ENCODE assay signal across 8 cellular contexts in the genomic region with DNA sequence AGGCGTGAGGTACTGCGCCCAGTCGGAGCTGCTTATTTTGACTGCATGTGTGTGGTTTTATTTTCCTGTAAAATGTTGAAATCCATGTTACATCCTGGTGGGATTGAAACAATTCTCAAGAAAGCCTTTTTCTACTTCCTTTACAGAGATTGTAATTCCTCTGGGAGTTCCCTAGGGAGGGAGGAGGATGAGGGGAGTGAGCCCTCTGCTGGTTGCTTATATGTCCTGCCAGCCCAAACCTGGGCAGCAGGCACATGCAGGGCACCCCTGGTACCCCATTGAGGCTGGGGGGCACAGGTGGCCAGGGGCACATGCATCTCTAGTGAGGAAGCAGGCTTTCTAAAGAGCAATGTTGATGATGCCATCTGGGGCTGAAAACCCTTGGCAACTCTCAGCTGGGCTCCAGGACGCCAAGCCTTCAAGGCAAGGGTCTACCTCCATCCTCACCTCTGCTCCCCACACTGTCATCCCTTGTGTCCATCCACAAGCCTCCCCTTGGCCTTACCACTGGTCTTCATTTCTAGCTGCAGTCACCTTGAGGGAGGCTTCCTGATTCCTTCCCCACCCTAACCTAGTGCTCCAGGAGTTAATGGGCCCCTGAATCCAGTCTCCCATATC.
A peak's percentile ranks its signal among the peaks of the same experiment; 100 is the strongest.
DNase-seq lines count a peak whose midpoint lies in the region; ATAC-seq and TF ChIP-seq lines count a peak whose summit lies in the region.

No MANE protein-coding gene starts in this region.

- H3K27ac Mint-ChIP-seq in activated T-helper 2 cell treated with anti-CD3 and anti-CD28 coated beads, Interferon-gamma antibody, Interleukin-2, Interleukin-4, amounts not matched to agents 10 μg/mL and 5 μg/mL and 100 μg/mL, durations not matched to agents 14 hours and 24 hours and 36 hours, result no peak overlapping the region

- peaks cover 44% of the 10 kb centered on the region for H3K4me1 Mint-ChIP-seq in activated T-helper 2 cell treated with anti-CD3 and anti-CD28 coated beads, Interferon-gamma antibody, Interleukin-2, Interleukin-4, amounts not matched to agents 10 μg/mL and 5 μg/mL and 100 μg/mL, durations not matched to agents 14 hours and 24 hours and 36 hours (ENCODE audit: low read depth)

- H3K4me3 Mint-ChIP-seq in activated T-helper 2 cell treated with anti-CD3 and anti-CD28 coated beads, Interferon-gamma antibody, Interleukin-2, Interleukin-4, amounts not matched to agents 10 μg/mL and 5 μg/mL and 100 μg/mL, durations not matched to agents 14 hours and 24 hours and 36 hours (ENCODE audit: low read depth), result no peak overlapping the region

- TF ChIP-seq POLR2A in spleen (IDR thresholded peaks at IDR 0.05), result no peak

- no peaks in the 10 kb centered on the region for H3K9me3 ChIP-seq in RWPE2 (ENCODE audit: severe bottlenecking)
- H3K9me3 ChIP-seq in spleen, result no peaks in the 10 kb centered on the region

- peak; percentile 76 for TF ChIP-seq CTCF in RWPE2 (IDR thresholded peaks at IDR 0.05; ENCODE audit: poor library complexity, severe bottlenecking)
- peak in 9 of 11 experiments; percentile 13 to 65 (median 53) for TF ChIP-seq CTCF in spleen (IDR thresholded peaks at IDR 0.05 in 8 of 11, conservative IDR thresholded peaks at IDR 0.05 in 3 of 11)

- 73 to 90% (median 85%) methylated on average over 4 of the region's 4 CpGs for WGBS in spleen, 5 donors

- H3K4me1 ChIP-seq in RWPE2 (ENCODE audit: insufficient read depth, poor library complexity, severe bottlenecking) (no peaks in the 10 kb centered on the region), spleen (peaks cover 0 to 8% (median 4%) of the 10 kb centered on the region in 6 donors)

- no peaks in the 10 kb centered on the region for H3K36me3 ChIP-seq in RWPE2 (ENCODE audit: low read depth)
- no peaks in the 10 kb centered on the region for H3K36me3 ChIP-seq in spleen

- H3K27me3 Mint-ChIP-seq in activated T-helper 2 cell treated with anti-CD3 and anti-CD28 coated beads, Interferon-gamma antibody, Interleukin-2, Interleukin-4, amounts not matched to agents 10 μg/mL and 5 μg/mL and 100 μg/mL, durations not matched to agents 14 hours and 24 hours and 36 hours (ENCODE audit: low read depth), result peaks cover 12% of the 10 kb centered on the region

- H3K36me3 Mint-ChIP-seq in activated T-helper 2 cell treated with anti-CD3 and anti-CD28 coated beads, Interferon-gamma antibody, Interleukin-2, Interleukin-4, amounts not matched to agents 10 μg/mL and 5 μg/mL and 100 μg/mL, durations not matched to agents 14 hours and 24 hours and 36 hours (ENCODE audit: low read depth), result no peaks in the 10 kb centered on the region

- H3K9me3 Mint-ChIP-seq in activated T-helper 2 cell treated with anti-CD3 and anti-CD28 coated beads, Interferon-gamma antibody, Interleukin-2, Interleukin-4, amounts not matched to agents 10 μg/mL and 5 μg/mL and 100 μg/mL, durations not matched to agents 14 hours and 24 hours and 36 hours, result no peaks in the 10 kb centered on the region

- H3K4me3 ChIP-seq in RWPE2 (ENCODE audit: severe bottlenecking) (no peak overlapping the region), spleen (no peak overlapping the region)

- peak; percentile 69 for DNase-seq in AG08395 (ENCODE audit: low spot score)
- peak; percentile 72 for DNase-seq in H4 (ENCODE audit: low spot score)
- DNase-seq in RWPE2 (ENCODE audit: low spot score), result no peak
- DNase-seq in germinal center (ENCODE audit: low spot score), result peak; percentile 44
- no peak for DNase-seq in spleen
- no peak for DNase-seq in GF-D8 (lab: John Stamatoyannopoulos, UW)
- DNase-seq in middle frontal gyrus (ENCODE audit: extremely low spot score, low spot score), result no peak
- DNase-seq in activated T-helper 2 cell treated with anti-CD3 and anti-CD28 coated beads, Interferon-gamma antibody, Interleukin-2, Interleukin-4, amounts not matched to agents 10 μg/mL and 5 μg/mL and 100 μg/mL, durations not matched to agents 14 hours and 24 hours and 36 hours (ENCODE audit: low spot score), result no peak

- ATAC-seq in RWPE2 (ENCODE audit: low read depth), result peak; percentile 81

- H3K27ac ChIP-seq in RWPE2 (ENCODE audit: poor library complexity, severe bottlenecking) (no peak overlapping the region), spleen (no peak overlapping the region)

- H3K27me3 ChIP-seq in RWPE2 (ENCODE audit: insufficient read depth, poor library complexity, severe bottlenecking), result no peaks in the 10 kb centered on the region
- no peaks in the 10 kb centered on the region for H3K27me3 ChIP-seq in spleen (replicated peaks in 1 of 7)

- intact Hi-C loops in spleen (cut with DNase I; ENCODE audit: low total_unique reads), result no loop called here
- intact Hi-C loops in activated T-helper 2 cell treated with anti-CD3 and anti-CD28 coated beads, Interferon-gamma antibody, Interleukin-2, Interleukin-4, amounts not matched to agents 10 μg/mL and 5 μg/mL and 100 μg/mL, durations not matched to agents 14 hours and 24 hours and 36 hours (cut with micrococcal nuclease), result loop anchor here (10.0 kb wide), 1 partner anchor 620 kb away; no protein-coding TSS in a partner anchor

Comparison
In these comparisons a context has a peak if more than half of its experiments do, and no peak if none do; other contexts are left out.
1. DNase-seq: peak in AG08395 (single experiment), H4 (single experiment) and germinal center (single experiment); none in RWPE2 (single experiment), spleen (single experiment), GF-D8 (single experiment), middle frontal gyrus (single experiment) and activated T-helper 2 cell treated with anti-CD3 and anti-CD28 coated beads, Interferon-gamma antibody, Interleukin-2, Interleukin-4, amounts not matched to agents 10 μg/mL and 5 μg/mL and 100 μg/mL, durations not matched to agents 14 hours and 24 hours and 36 hours (single experiment).